In genomic region chr15:47876986-47877385, GRCh38 we compare ENCODE assay signal across 19 cellular contexts.
A peak's percentile ranks its signal among the peaks of the same experiment; 100 is the strongest.
DNase-seq lines count a peak whose midpoint lies in the region; ATAC-seq and TF ChIP-seq lines count a peak whose summit lies in the region.
"Had no signal": no experiment of that assay in that cellular context is flagged by ENCODE, and none has a peak within 500 bp of the region (broad histone marks: within the 10 kb centered on the region; RNA-seq: fewer than 3 reads in every experiment).

No MANE protein-coding gene starts in this region.

- no peaks in the 10 kb centered on the region for H3K9me3 ChIP-seq in neuronal stem cell (replicated peaks in 1 of 2; ENCODE audit: control insufficient read depth in 2 of 2, insufficient read depth in 1 of 2, low read depth in 1 of 2, low read length in 2 of 2)
- H3K9me3 ChIP-seq: A549; BLaER1 treated with 17β-estradiol and CSF1 and Interleukin-3, amounts not matched to agents 10 nM and 100 nM; Caco-2 had no signal

- H3K36me3 ChIP-seq in neuronal stem cell (replicated peaks in 1 of 2; ENCODE audit: control insufficient read depth in 2 of 2, insufficient read depth in 2 of 2, low read length in 2 of 2): no peaks in the 10 kb centered on the region
- H3K36me3 ChIP-seq: BLaER1 treated with 17β-estradiol and CSF1 and Interleukin-3, amounts not matched to agents 10 nM and 100 nM had no signal

- no peak for TF ChIP-seq CTCF in nephron progenitor cell (IDR thresholded peaks at IDR 0.05)

- no peak overlapping the region for H3K23ac ChIP-seq in neuronal stem cell (ENCODE audit: low read depth, low read length, poor library complexity)

- no peak overlapping the region for H3K4me2 ChIP-seq in neuronal stem cell (ENCODE audit: insufficient read depth, low read length, poor library complexity, severe bottlenecking)
- H3K4me2 ChIP-seq: A549; BLaER1 treated with 17β-estradiol and CSF1 and Interleukin-3, amounts not matched to agents 10 nM and 100 nM had no signal

- no peak overlapping the region for H3K4me3 ChIP-seq in neuronal stem cell (ENCODE audit: low read length in 2 of 2)
- H3K4me3 ChIP-seq: A549; BLaER1 treated with 17β-estradiol and CSF1 and Interleukin-3, amounts not matched to agents 10 nM and 100 nM had no signal

- in situ Hi-C loops in SK-MEL-5 (cut with HindIII; ENCODE audit: low pct_unique_long_range_greater_than_20kb, low sequenced_read_pairs): no loop called here

- ATAC-seq in activated naive CD4-positive, alpha-beta T cell treated with anti-CD3 and anti-CD28 coated beads, Interleukin-2, amount 50 U/mL, for 72 hours: no peak
- no peak for ATAC-seq in GM19351 (IDR thresholded peaks at IDR 0.05; ENCODE audit: unreplicated experiment)
- ATAC-seq: A549; CD8-positive, alpha-beta T cell had no signal

- no peak overlapping the region for H4K8ac ChIP-seq in neuronal stem cell (ENCODE audit: low read depth, low read length)

- no peak overlapping the region for H2AFZ ChIP-seq in neuronal stem cell (ENCODE audit: low read length)

- no peak overlapping the region for H2BK120ac ChIP-seq in neuronal stem cell (ENCODE audit: low read depth, low read length)

- H2BK5ac ChIP-seq in neuronal stem cell (ENCODE audit: low read length): no peak overlapping the region

- H3K27ac ChIP-seq in neuronal stem cell (replicated peaks; ENCODE audit: low read length): no peak overlapping the region
- H3K27ac ChIP-seq: 22Rv1; A549; BLaER1 treated with 17β-estradiol and CSF1 and Interleukin-3, amounts not matched to agents 10 nM and 100 nM; C4-2B had no signal

- H3K27ac Mint-ChIP-seq in nephron progenitor cell: peak overlapping the region; percentile 68
- H3K27ac Mint-ChIP-seq in activated naive CD4-positive, alpha-beta T cell treated with anti-CD3 and anti-CD28 coated beads, Interleukin-2, amount 50 U/mL, for 72 hours: no peak overlapping the region
- H3K27ac Mint-ChIP-seq: B cell; CD4-positive, alpha-beta T cell; CD8-positive, alpha-beta T cell had no signal

- peak overlapping the region; percentile 17 for H3K18ac ChIP-seq in neuronal stem cell (ENCODE audit: low read length)

- WGBS in neuronal stem cell (ENCODE audit: extremely low coverage in 2 of 2, insufficient read length in 2 of 2, insufficient replicate concordance in 1 of 2), 2 donors: no CpG with 5 or more reads among the region's 5 CpGs

- H2BK12ac ChIP-seq in neuronal stem cell (ENCODE audit: low read length): no peak overlapping the region

- H3K9me3 Mint-ChIP-seq in nephron progenitor cell: no peaks in the 10 kb centered on the region
- peaks cover 0 to 9% of the 10 kb centered on the region in 2 donors for H3K9me3 Mint-ChIP-seq in activated naive CD4-positive, alpha-beta T cell treated with anti-CD3 and anti-CD28 coated beads, Interleukin-2, amount 50 U/mL, for 72 hours
- H3K9me3 Mint-ChIP-seq: CD4-positive, alpha-beta T cell; CD8-positive, alpha-beta T cell had no signal

- no peak overlapping the region for H2AK5ac ChIP-seq in neuronal stem cell (ENCODE audit: low read depth, low read length)

- H3K14ac ChIP-seq in neuronal stem cell (ENCODE audit: low read length): no peak overlapping the region

- peak; percentile 72 for DNase-seq in SK-MEL-5 (ENCODE audit: low read depth, low spot score)
- peak; percentile 30 for DNase-seq in epidermal melanocyte (ENCODE audit: insufficient read length, low spot score)
- DNase-seq in nephron progenitor cell: no peak
- DNase-seq in neuronal stem cell (ENCODE audit: low spot score): no peak
- no peak for DNase-seq in NCI-H524 (lab: John Stamatoyannopoulos, UW)
- DNase-seq in activated naive CD4-positive, alpha-beta T cell treated with anti-CD3 and anti-CD28 coated beads, Interleukin-2, amount 50 U/mL, for 72 hours (ENCODE audit: low spot score in 2 of 2): no peak
- DNase-seq: AML-193; Caco-2; Calu3; CD4-positive, alpha-beta T cell; CD8-positive, alpha-beta T cell; DMS79 treated with DMSO at 0.1 percent for 48 hours; GF-D8 had no signal

- no peaks in the 10 kb centered on the region for H3K79me1 ChIP-seq in neuronal stem cell (ENCODE audit: low read depth, low read length)

- H3K4me3 Mint-ChIP-seq in nephron progenitor cell: no peak overlapping the region
- H3K4me3 Mint-ChIP-seq: B cell; CD4-positive, alpha-beta T cell; CD8-positive, alpha-beta T cell had no signal

- peaks cover 0 to 11% of the 10 kb centered on the region in 2 donors for H3K4me1 ChIP-seq in neuronal stem cell (ENCODE audit: control insufficient read depth in 2 of 2, insufficient read depth in 1 of 2, low read depth in 1 of 2, low read length in 2 of 2)
- H3K4me1 ChIP-seq: A549; BLaER1 treated with 17β-estradiol and CSF1 and Interleukin-3, amounts not matched to agents 10 nM and 100 nM; Caco-2 had no signal

- H3K36me3 Mint-ChIP-seq in nephron progenitor cell (ENCODE audit: low read depth): no peaks in the 10 kb centered on the region
- H3K36me3 Mint-ChIP-seq in activated naive CD4-positive, alpha-beta T cell treated with anti-CD3 and anti-CD28 coated beads, Interleukin-2, amount 50 U/mL, for 72 hours: no peaks in the 10 kb centered on the region
- H3K36me3 Mint-ChIP-seq: CD8-positive, alpha-beta T cell had no signal

- H3K4ac ChIP-seq in neuronal stem cell (ENCODE audit: low read length): no peak overlapping the region

- peaks cover 13% of the 10 kb centered on the region for H3K4me1 Mint-ChIP-seq in nephron progenitor cell
- H3K4me1 Mint-ChIP-seq: B cell had no signal

- H3K27me3 Mint-ChIP-seq in nephron progenitor cell (ENCODE audit: low read depth, poor library complexity): peaks cover 10% of the 10 kb centered on the region
- H3K27me3 Mint-ChIP-seq: B cell; CD4-positive, alpha-beta T cell had no signal

- no peak overlapping the region for H4K91ac ChIP-seq in neuronal stem cell (ENCODE audit: low read depth, low read length, poor library complexity)

- H3K9ac ChIP-seq in neuronal stem cell (ENCODE audit: low read depth, low read length, poor library complexity): no peak overlapping the region
- H3K9ac ChIP-seq: BLaER1 treated with 17β-estradiol and CSF1 and Interleukin-3, amounts not matched to agents 10 nM and 100 nM had no signal

- H3K27me3 ChIP-seq in neuronal stem cell (ENCODE audit: control insufficient read depth in 3 of 3, insufficient read depth in 3 of 3, low read depth in 1 of 3, low read length in 3 of 3): no peaks in the 10 kb centered on the region
- H3K27me3 ChIP-seq: BLaER1 treated with 17β-estradiol and CSF1 and Interleukin-3, amounts not matched to agents 10 nM and 100 nM had no signal

- no peak overlapping the region for H2BK15ac ChIP-seq in neuronal stem cell (ENCODE audit: low read length)

Comparison
In these comparisons a context has a peak if more than half of its experiments do, and no peak if none do; other contexts are left out.
1. DNase-seq: peak in SK-MEL-5 (single experiment) and epidermal melanocyte (single experiment); none in nephron progenitor cell (single experiment), neuronal stem cell (single experiment), NCI-H524 (0 of 2) and activated naive CD4-positive, alpha-beta T cell treated with anti-CD3 and anti-CD28 coated beads, Interleukin-2, amount 50 U/mL, for 72 hours (0 of 2).